In genomic region chr3:45123841-45124269, GRCh38 we compare ENCODE assay signal across 1 cellular context.
TF ChIP-seq lines count a peak whose summit lies in the region.

No MANE protein-coding gene starts in this region.

TF ChIP-seq in GM12878, 131 proteins besides CTCF, POLR2A, EP300 and RAD21 (continued from another document):
- TF ChIP-seq EGR1 (IDR thresholded peaks at IDR 0.05; ENCODE audit: borderline replicate concordance in 1 of 2, low read depth in 2 of 2, low read length in 2 of 2) = no peak
- TF ChIP-seq IKZF1 (conservative IDR thresholded peaks at IDR 0.05) = no peak
- TF ChIP-seq SMAD5 (IDR thresholded peaks at IDR 0.05; ENCODE audit: low read depth) = no peak
- TF ChIP-seq ZNF24 (IDR thresholded peaks at IDR 0.05) = no peak
- TF ChIP-seq CREM (IDR thresholded peaks at IDR 0.05; ENCODE audit: low read depth) = no peak
- no peak for TF ChIP-seq ZBED1 (IDR thresholded peaks at IDR 0.05; ENCODE audit: borderline replicate concordance)
- no peak for TF ChIP-seq ZNF622 (IDR thresholded peaks at IDR 0.05)
- no peak for TF ChIP-seq SP1 (IDR thresholded peaks at IDR 0.05; ENCODE audit: low read depth, low read length)
TF ChIP-seq in GM12878: peak in this region for 0.
